ENCODE assay signal across 14 cellular contexts in the genomic region with DNA sequence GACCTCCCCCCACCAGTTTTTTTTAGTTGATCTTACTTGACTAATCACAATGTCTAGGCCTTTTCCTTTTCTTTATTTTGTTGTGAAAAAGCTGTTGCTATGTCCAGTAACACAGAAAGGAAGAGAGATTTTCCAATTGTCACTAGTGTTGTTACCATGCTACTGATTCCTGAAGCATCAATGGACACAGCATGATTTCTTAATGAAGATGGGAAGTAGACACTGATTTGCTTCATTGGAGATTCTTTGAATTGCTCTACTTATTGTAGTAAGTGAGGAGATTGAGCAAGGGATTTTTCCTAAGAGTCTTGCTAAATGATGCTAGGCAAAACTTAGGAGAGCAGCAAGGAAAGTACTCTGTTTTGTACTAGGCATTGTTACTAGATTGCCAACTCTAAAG. TPM values are rescaled to one million over a fixed set of nuclear protein-coding genes. Genes with fewer than 3 reads are reported as not detected.
A peak's percentile ranks its signal among the peaks of the same experiment; 100 is the strongest.
DNase-seq lines count a peak whose midpoint lies in the region; ATAC-seq and TF ChIP-seq lines count a peak whose summit lies in the region.
"Had no signal": no experiment of that assay in that cellular context is flagged by ENCODE, and none has a peak within 500 bp of the region (broad histone marks: within the 10 kb centered on the region; RNA-seq: fewer than 3 reads in every experiment).

No MANE protein-coding gene starts in this region.

- H3K4me3 ChIP-seq in dorsolateral prefrontal cortex (peak overlapping the region in 13 of 59 donors; percentile 0 to 81 (median 10)), gastroesophageal sphincter (no peak overlapping the region)
- H3K4me3 ChIP-seq: GM23338 had no signal

- H3K27ac Mint-ChIP-seq in HFFc6 (peak overlapping the region; percentile 27; the same call in 1 of the 2 replicates), T-helper 17 cell (no peak overlapping the region)
- H3K27ac Mint-ChIP-seq: GM23338 had no signal

- peaks cover 0 to 33% of the 10 kb centered on the region in 2 donors for H3K36me3 ChIP-seq in gastroesophageal sphincter

- no peak for TF ChIP-seq EP300 in gastroesophageal sphincter (IDR thresholded peaks at IDR 0.05)

- H3K4me3 Mint-ChIP-seq in HFFc6: no peak overlapping the region
- H3K4me3 Mint-ChIP-seq in T-helper 17 cell: peak overlapping the region; percentile 22
- H3K4me3 Mint-ChIP-seq: GM23338 had no signal

- ATAC-seq in T-helper 17 cell: no peak
- ATAC-seq in gastroesophageal sphincter: no peak
- ATAC-seq: GM23338, HCT116 had no signal

- no peaks in the 10 kb centered on the region for H3K9me3 ChIP-seq in T-helper 17 cell (ENCODE audit: control insufficient read depth, low read length, poor library complexity, severe bottlenecking)
- no peaks in the 10 kb centered on the region for H3K9me3 ChIP-seq in gastroesophageal sphincter

- TF ChIP-seq POLR2A in gastroesophageal sphincter (IDR thresholded peaks at IDR 0.05): no peak

- DNase-seq in HFFc6: no peak
- no peak for DNase-seq in T-helper 17 cell
- peak; percentile 31 for DNase-seq in fibroblast of gingiva (ENCODE audit: low read depth)
- peak; percentile 88 for DNase-seq in renal cortical epithelial cell (ENCODE audit: low read depth)
- DNase-seq in midbrain (lab: John Stamatoyannopoulos, UW): no peak
- DNase-seq in dorsolateral prefrontal cortex: no peak
- DNase-seq: KBM-7, NCI-H1092 treated with DMSO at 0.1 percent for 48 hours, NCI-H2081 treated with DMSO at 0.1 percent for 48 hours, NCI-H510A treated with DMSO at 0.1 percent for 48 hours, NCI-H82 had no signal

- H3K4me1 Mint-ChIP-seq in HFFc6 (ENCODE audit: low read depth) (peaks cover 47% of the 10 kb centered on the region), T-helper 17 cell (peaks cover 37% of the 10 kb centered on the region)

- intact Hi-C loops in dorsolateral prefrontal cortex (cut with DNase I): no loop called here

- H3K27me3 ChIP-seq in dorsolateral prefrontal cortex (no peaks in the 10 kb centered on the region), gastroesophageal sphincter (no peaks in the 10 kb centered on the region)

- H3K4me1 ChIP-seq in gastroesophageal sphincter: peaks cover 20 to 64% (median 24%) of the 10 kb centered on the region in 3 donors

- no peak overlapping the region for H3K27ac ChIP-seq in dorsolateral prefrontal cortex
- H3K27ac ChIP-seq in gastroesophageal sphincter: no peak overlapping the region

- H3K36me3 Mint-ChIP-seq in HFFc6 (ENCODE audit: low read depth): peaks cover 16% of the 10 kb centered on the region
- H3K36me3 Mint-ChIP-seq in T-helper 17 cell (ENCODE audit: low read depth): peaks cover 5% of the 10 kb centered on the region

- TF ChIP-seq CTCF in HFFc6 (IDR thresholded peaks at IDR 0.05) (no peak), dorsolateral prefrontal cortex (IDR thresholded peaks at IDR 0.05 in 54 of 56, conservative IDR thresholded peaks at IDR 0.05 in 2 of 56; ENCODE audit: low read depth in 1 of 56, partially characterized antibody in 56 of 56) (no peak), gastroesophageal sphincter (IDR thresholded peaks at IDR 0.05) (no peak)

- no peaks in the 10 kb centered on the region for H3K9me3 Mint-ChIP-seq in HFFc6
- H3K9me3 Mint-ChIP-seq: GM23338 had no signal

- H3K27me3 Mint-ChIP-seq in HFFc6 (ENCODE audit: insufficient read depth) (no peaks in the 10 kb centered on the region), T-helper 17 cell (no peaks in the 10 kb centered on the region)

RNA-seq across cellular contexts. Expression of gene AASDHPPT, which starts 4.6 kb away (rescaled TPM):
- total RNA-seq in HFFc6 (2021; fragmentation: NEBNext Ultra II Directional; extraction: Animal tissue kit (Norgen Biotek cat#: 25700)): 10 to 100 TPM; 37.5 to 49.1 (median 41.0) TPM
- total RNA-seq in T-helper 17 cell (10 to 100 TPM; 18.9 to 19.1 TPM), renal cortical epithelial cell (63.9 and 81.7 TPM in 2 replicates), dorsolateral prefrontal cortex (100 to 1,000 TPM in 44 of 120 experiments, 10 to 100 TPM in 76; 32.5 to 140 (median 94.1) TPM), gastroesophageal sphincter (10 to 100 TPM; 24.6 to 27.6 (median 25.0) TPM)

RNA-seq across cellular contexts. Expression of gene KBTBD3, which starts 4.9 kb away (rescaled TPM):
- 1 to 10 TPM; 2.4 to 5.0 (median 4.0) TPM for total RNA-seq in HFFc6 (2021; fragmentation: NEBNext Ultra II Directional; extraction: Animal tissue kit (Norgen Biotek cat#: 25700))
- total RNA-seq in T-helper 17 cell (1 to 10 TPM; 4.8 to 5.7 TPM), renal cortical epithelial cell (4.5 and 11.9 TPM in 2 replicates), dorsolateral prefrontal cortex (10 to 100 TPM; 23.0 to 64.6 (median 36.0) TPM), gastroesophageal sphincter (10 to 100 TPM in 1 of 4 donors, 1 to 10 TPM in 3; 6.6 to 16.5 (median 7.9) TPM)

Comparison
In these comparisons a context has a peak if more than half of its experiments do, and no peak if none do; other contexts are left out.
1. DNase-seq: peak in fibroblast of gingiva (single experiment) and renal cortical epithelial cell (single experiment); none in HFFc6 (single experiment), T-helper 17 cell (0 of 3), midbrain (single experiment) and dorsolateral prefrontal cortex (0 of 10).